Comparison of ENCODE assay signal across 16 cellular contexts in genomic region chr12:76007640-76008039, GRCh38. TPM values are rescaled to one million over a fixed set of nuclear protein-coding genes. Genes with fewer than 3 reads are reported as not detected.
DNase-seq lines count a peak whose midpoint lies in the region; ATAC-seq, FAIRE-seq and TF ChIP-seq lines count a peak whose summit lies in the region.
"Had no signal": no experiment of that assay in that cellular context is flagged by ENCODE, and none has a peak within 500 bp of the region (broad histone marks: within the 10 kb centered on the region; RNA-seq: fewer than 3 reads in every experiment).

No MANE protein-coding gene starts in this region.

- H2AK5ac ChIP-seq in H9 (ENCODE audit: insufficient read length, low read length) (no peak overlapping the region), H1 (ENCODE audit: low read depth, low read length) (peak overlapping the region; percentile 99), mesendoderm (ENCODE audit: low read length) (no peak overlapping the region)

- no peak overlapping the region for H4K5ac ChIP-seq in H9 (ENCODE audit: insufficient read length, low read depth, low read length)
- H4K5ac ChIP-seq in H1 (ENCODE audit: insufficient read length, low read depth, low read length) = no peak overlapping the region
- H4K5ac ChIP-seq in mesendoderm (ENCODE audit: low read length) = no peak overlapping the region

- no peaks in the 10 kb centered on the region for H3K79me2 ChIP-seq in H9 (ENCODE audit: insufficient read depth, low read length)
- no peaks in the 10 kb centered on the region; a peak in 1 of 4 replicates for H3K79me2 ChIP-seq in H1 (ENCODE audit: control insufficient read depth in 1 of 2, insufficient read depth in 2 of 2, low read length in 2 of 2)
- no peaks in the 10 kb centered on the region for H3K79me2 ChIP-seq in mesendoderm (ENCODE audit: control insufficient read depth, insufficient read depth, low read length)

- no peak for TF ChIP-seq POLR2A in H1 (IDR thresholded peaks at IDR 0.05; ENCODE audit: control extremely low read depth in 1 of 2, low read depth in 2 of 2, low read length in 2 of 2)

- H2BK12ac ChIP-seq in H9 (ENCODE audit: insufficient read length, low read depth, low read length) (no peak overlapping the region), H1 (ENCODE audit: low read depth, low read length) (peak overlapping the region; percentile 91; the same call in 1 of the 2 replicates)

- WGBS in H9 (ENCODE audit: extremely low coverage, insufficient read length, low lambda C conversion rate) = no CpG with 5 or more reads among the region's 8 CpGs
- whole genome bisulfite sequencing in H1 (ENCODE audit: extremely low coverage in 1 of 2, insufficient coverage in 1 of 2, insufficient read length in 1 of 2, insufficient replicate concordance in 2 of 2, low coverage in 1 of 2, low lambda C conversion rate in 2 of 2, missing lambda C conversion rate in 1 of 2), 2 experiments = 79% methylated on average over 8 of the region's 8 CpGs; no CpG with 5 or more reads in 1 of the 2 experiments
- no CpG with 5 or more reads among the region's 8 CpGs for WGBS in mesendoderm (ENCODE audit: extremely low coverage, insufficient coverage, low lambda C conversion rate)

- H3K4me1 Mint-ChIP-seq in Calu3 (ENCODE audit: low read depth, unreplicated experiment) (peaks cover 22% of the 10 kb centered on the region), H9 (peaks cover 42 to 43% of the 10 kb centered on the region in 2 experiments), Caco-2 (ENCODE audit: low read depth, unreplicated experiment) (peaks cover 38% of the 10 kb centered on the region)
- H3K4me1 Mint-ChIP-seq: CD8-positive, alpha-beta memory T cell; IgD-negative memory B cell had no signal

- H3K18ac ChIP-seq in H9 (ENCODE audit: insufficient read length, low read depth, low read length) = peak overlapping the region; percentile 1
- no peak overlapping the region for H3K18ac ChIP-seq in H1 (ENCODE audit: extremely low read depth, low read length)
- H3K18ac ChIP-seq in mesendoderm (ENCODE audit: low read length) = no peak overlapping the region

- H3K4ac ChIP-seq in H9 (ENCODE audit: low read depth, low read length) = no peak overlapping the region
- peak overlapping the region; percentile 12 for H3K4ac ChIP-seq in H1 (replicated peaks; ENCODE audit: insufficient read length, low read depth, low read length)
- H3K4ac ChIP-seq in mesendoderm (ENCODE audit: low read depth, low read length) = no peak overlapping the region

- H3K27ac Mint-ChIP-seq in Calu3 (ENCODE audit: unreplicated experiment) (peak overlapping the region; percentile 42), H9 (peak overlapping the region; percentile 1 to 5 (median 2); a peak in 5 of 7 replicates), Caco-2 (ENCODE audit: unreplicated experiment) (no peak overlapping the region)
- H3K27ac Mint-ChIP-seq: IgD-negative memory B cell had no signal

- H4K20me1 ChIP-seq in H9 (ENCODE audit: control insufficient read depth, insufficient read depth, insufficient read length) (no peaks in the 10 kb centered on the region), H1 (replicated peaks in 1 of 2; ENCODE audit: control insufficient read depth in 1 of 2, insufficient read depth in 2 of 2, low read length in 2 of 2) (peaks cover 0 to 3% of the 10 kb centered on the region in 2 experiments)
- H4K20me1 ChIP-seq: BLaER1 had no signal

- peaks cover 5% of the 10 kb centered on the region; the same call in 1 of the 2 replicates for H3K4me1 ChIP-seq in H9 (ENCODE audit: insufficient read depth, low read length)
- peaks cover 0 to 7% (median 5%) of the 10 kb centered on the region in 4 experiments; a peak in 6 of 7 replicates for H3K4me1 ChIP-seq in H1 (replicated peaks in 1 of 4; ENCODE audit: control insufficient read depth in 3 of 4, insufficient read depth in 4 of 4, low read length in 3 of 4)
- peaks cover 3% of the 10 kb centered on the region for H3K4me1 ChIP-seq in mesendoderm (ENCODE audit: control insufficient read depth, low read depth, low read length)
- H3K4me1 ChIP-seq in Caco-2 = peaks cover 30% of the 10 kb centered on the region
- no peaks in the 10 kb centered on the region for H3K4me1 ChIP-seq in lower lobe of right lung
- H3K4me1 ChIP-seq: BLaER1 had no signal

- peaks cover 4% of the 10 kb centered on the region for H3K9me3 Mint-ChIP-seq in Calu3 (ENCODE audit: low read depth, unreplicated experiment)
- H3K9me3 Mint-ChIP-seq in H9 = peaks cover 10 to 14% of the 10 kb centered on the region in 2 experiments
- H3K9me3 Mint-ChIP-seq in Caco-2 (ENCODE audit: unreplicated experiment) = peaks cover 11% of the 10 kb centered on the region
- H3K9me3 Mint-ChIP-seq: CD8-positive, alpha-beta memory T cell had no signal

- H2BK5ac ChIP-seq in H9 (ENCODE audit: insufficient read length, low read length) (no peak overlapping the region), H1 (ENCODE audit: low read depth, low read length) (peak overlapping the region; percentile 62; the same call in 1 of the 2 replicates), mesendoderm (ENCODE audit: low read length) (peak overlapping the region; percentile 36)

- ATAC-seq in GM21717 (IDR thresholded peaks at IDR 0.05; ENCODE audit: unreplicated experiment) (no peak), lower lobe of right lung (no peak)

- H2BK20ac ChIP-seq in H9 (ENCODE audit: low read depth, low read length, poor library complexity, severe bottlenecking) = no peak overlapping the region
- peak overlapping the region; percentile 99; the same call in 1 of the 2 replicates for H2BK20ac ChIP-seq in H1 (ENCODE audit: low read length)

- H3K79me1 ChIP-seq in H9 (ENCODE audit: insufficient read depth, low read depth, low read length, poor library complexity, severe bottlenecking) = no peaks in the 10 kb centered on the region
- H3K79me1 ChIP-seq in H1 (ENCODE audit: low read depth, low read length) = no peaks in the 10 kb centered on the region; the same call in none of the 2 replicates
- no peaks in the 10 kb centered on the region for H3K79me1 ChIP-seq in mesendoderm (ENCODE audit: low read length)

- H3K14ac ChIP-seq in H9 (ENCODE audit: insufficient read depth, low read length) = no peak overlapping the region
- H3K14ac ChIP-seq in H1 (ENCODE audit: insufficient read length) = no peak overlapping the region

- H2BK15ac ChIP-seq in H9 (ENCODE audit: low read depth, low read length) (no peak overlapping the region), H1 (ENCODE audit: low read length) (peak overlapping the region; percentile 96), mesendoderm (replicated peaks; ENCODE audit: low read depth) (no peak overlapping the region)

- H3K36me3 ChIP-seq in H1 (ENCODE audit: control insufficient read depth in 2 of 4, insufficient read depth in 4 of 4, low read length in 3 of 4) = peaks cover 0 to 3% (median 0%) of the 10 kb centered on the region in 4 experiments; a peak in 1 of 8 replicates
- no peaks in the 10 kb centered on the region for H3K36me3 ChIP-seq in mesendoderm (ENCODE audit: control insufficient read depth, insufficient read depth, low read length)
- H3K36me3 ChIP-seq in Caco-2 (ENCODE audit: control insufficient read depth, insufficient read depth, low read length) = no peaks in the 10 kb centered on the region
- H3K36me3 ChIP-seq in lower lobe of right lung = no peaks in the 10 kb centered on the region
- H3K36me3 ChIP-seq: BLaER1 had no signal

- intact Hi-C loops in Calu3 (cut with micrococcal nuclease; ENCODE audit: unreplicated experiment) = no loop called here
- intact Hi-C loops in Caco-2 (cut with micrococcal nuclease; ENCODE audit: unreplicated experiment) = no loop called here
- intact Hi-C loops in lower lobe of right lung (cut with DNase I) = no loop called here

- no peak for TF ChIP-seq RAD21 in H1 (IDR thresholded peaks at IDR 0.05 in 1 of 2, conservative IDR thresholded peaks at IDR 0.05 in 1 of 2; ENCODE audit: low read depth in 2 of 2, low read length in 2 of 2)

- H3K4me2 ChIP-seq in H9 (ENCODE audit: insufficient read depth, insufficient read length, low read length) (no peak overlapping the region), H1 (ENCODE audit: insufficient read depth in 1 of 2, low read depth in 2 of 2, low read length in 2 of 2) (no peak overlapping the region; a peak in 1 of 4 replicates), mesendoderm (ENCODE audit: low read length) (no peak overlapping the region)
- H3K4me2 ChIP-seq: BLaER1 had no signal

- CTCF ChIA-PET in Calu3 (lab: Charles Lee) = no interaction called here
- CTCF ChIA-PET in H1 (lab: Charles Lee; ENCODE audit: partially characterized antibody) = no interaction called here
- CTCF ChIA-PET in Caco-2 (lab: Charles Lee) = interaction anchor here (0.7 kb wide), 1 partner anchor 24 kb away, joined by 3 read pairs; no protein-coding TSS in a partner anchor

- BruUV-seq in Calu3 (replicated peaks; lab: Mats Ljungman, UMichigan) (no TSS peak), Caco-2 (replicated peaks; lab: Mats Ljungman, UMichigan) (no TSS peak)

- H3K36me3 Mint-ChIP-seq in Calu3 (ENCODE audit: insufficient read depth, unreplicated experiment) (peaks cover 13% of the 10 kb centered on the region), H9 (ENCODE audit: insufficient read depth in 1 of 3, low read depth in 3 of 3) (peaks cover 11 to 18% (median 11%) of the 10 kb centered on the region in 3 experiments), Caco-2 (ENCODE audit: insufficient read depth, unreplicated experiment) (peaks cover 5% of the 10 kb centered on the region)
- H3K36me3 Mint-ChIP-seq: IgD-negative memory B cell had no signal

- H3K4me3 ChIP-seq in H1 (ENCODE audit: extremely low read depth in 1 of 4, insufficient read depth in 2 of 4, low read depth in 3 of 4, low read length in 4 of 4) = no peak overlapping the region
- H3K4me3 ChIP-seq in mesendoderm (ENCODE audit: low read length) = no peak overlapping the region
- H3K4me3 ChIP-seq in Caco-2 (ENCODE audit: low read depth, low read length) = no peak overlapping the region
- no peak overlapping the region for H3K4me3 ChIP-seq in lower lobe of right lung
- H3K4me3 ChIP-seq: BLaER1 had no signal

- TF ChIP-seq CTCF in Calu3 (IDR thresholded peaks at IDR 0.05; ENCODE audit: unreplicated experiment) (no peak), H9 (conservative IDR thresholded peaks at IDR 0.05) (no peak), H1 (IDR thresholded peaks at IDR 0.05; ENCODE audit: control extremely low read depth in 1 of 3, insufficient read depth in 1 of 3, low read depth in 1 of 3, low read length in 3 of 3) (no peak), Caco-2 (IDR thresholded peaks at IDR 0.05; ENCODE audit: insufficient read depth in 1 of 2, low read depth in 1 of 2, low read length in 1 of 2, severe bottlenecking in 1 of 2, unreplicated experiment in 1 of 2) (no peak), lower lobe of right lung (IDR thresholded peaks at IDR 0.05) (no peak)

- no peak overlapping the region for H3K56ac ChIP-seq in H9 (ENCODE audit: insufficient read length, low read depth, low read length)
- H3K56ac ChIP-seq in H1 (replicated peaks; ENCODE audit: insufficient read length, low read depth, low read length) = no peak overlapping the region
- H3K56ac ChIP-seq in mesendoderm (ENCODE audit: low read length) = no peak overlapping the region

- H3K4me3 Mint-ChIP-seq in Calu3 (ENCODE audit: low read depth, unreplicated experiment) (no peak overlapping the region), H9 (no peak overlapping the region; a peak in 1 of 5 replicates), Caco-2 (ENCODE audit: unreplicated experiment) (no peak overlapping the region)
- H3K4me3 Mint-ChIP-seq: CD8-positive, alpha-beta memory T cell; IgD-negative memory B cell had no signal

- H4K8ac ChIP-seq in H9 (replicated peaks; ENCODE audit: insufficient read length, low read depth, low read length) (no peak overlapping the region), H1 (ENCODE audit: extremely low read depth, insufficient read depth, low read length) (no peak overlapping the region), mesendoderm (ENCODE audit: low read depth, low read length) (no peak overlapping the region)

- no peak overlapping the region for H3K9ac ChIP-seq in H9 (ENCODE audit: extremely low read depth, insufficient read length, low read length)
- no peak overlapping the region for H3K9ac ChIP-seq in H1 (replicated peaks in 1 of 4; ENCODE audit: extremely low read depth in 1 of 4, low read depth in 3 of 4, low read length in 3 of 4)
- no peak overlapping the region for H3K9ac ChIP-seq in mesendoderm (ENCODE audit: low read length)
- H3K9ac ChIP-seq: BLaER1 had no signal

- no peak for TF ChIP-seq EP300 in H1 (IDR thresholded peaks at IDR 0.05; ENCODE audit: borderline replicate concordance in 1 of 2, low read depth in 2 of 2, low read length in 2 of 2)

- no peak overlapping the region for H3T11ph ChIP-seq in H9 (ENCODE audit: low read length)

- FAIRE-seq in H1 (lab: Jason Lieb, UNC) = no peak
- FAIRE-seq: G401.6, GM19239, H54 had no signal

- H3K23me2 ChIP-seq in H9 (ENCODE audit: insufficient read length, low read depth, low read length, poor library complexity, severe bottlenecking) (no peaks in the 10 kb centered on the region), H1 (ENCODE audit: low read depth, low read length) (peaks cover 6% of the 10 kb centered on the region; the same call in 1 of the 2 replicates)

- no peak overlapping the region for H4K91ac ChIP-seq in H9 (ENCODE audit: insufficient read length, low read depth, low read length)
- peak overlapping the region; percentile 37 for H4K91ac ChIP-seq in H1 (replicated peaks; ENCODE audit: insufficient read length, low read length)

- H3K23ac ChIP-seq in H9 (ENCODE audit: insufficient read length, low read depth, low read length) = no peak overlapping the region
- H3K23ac ChIP-seq in H1 (ENCODE audit: insufficient read length) = no peak overlapping the region
- H3K23ac ChIP-seq in mesendoderm (ENCODE audit: low read length) = no peak overlapping the region

- H2AFZ ChIP-seq in H9 (ENCODE audit: low read length) = no peak overlapping the region
- H2AFZ ChIP-seq in H1 (ENCODE audit: low read length) = no peak overlapping the region

- POLR2A ChIA-PET in H1 (lab: Charles Lee; ENCODE audit: partially characterized antibody) (no interaction called here), Caco-2 (lab: Charles Lee) (no interaction called here)

- H2BK120ac ChIP-seq in H9 (ENCODE audit: low read depth, low read length, poor library complexity, severe bottlenecking) (no peak overlapping the region), H1 (replicated peaks; ENCODE audit: low read depth, low read length) (no peak overlapping the region), mesendoderm (ENCODE audit: low read depth, low read length) (no peak overlapping the region)

- H3K27me3 ChIP-seq in H9 (ENCODE audit: insufficient read depth, low read length) (no peaks in the 10 kb centered on the region), H1 (replicated peaks in 1 of 4; ENCODE audit: control insufficient read depth in 3 of 4, extremely low read depth in 1 of 4, insufficient read depth in 3 of 4, low read length in 3 of 4) (no peaks in the 10 kb centered on the region), mesendoderm (ENCODE audit: insufficient read depth, low read length, poor library complexity) (no peaks in the 10 kb centered on the region), Caco-2 (replicated peaks; ENCODE audit: control insufficient read depth, insufficient read depth, low read length) (no peaks in the 10 kb centered on the region), lower lobe of right lung (ENCODE audit: low read depth) (no peaks in the 10 kb centered on the region)
- H3K27me3 ChIP-seq: BLaER1 had no signal

- no peaks in the 10 kb centered on the region for H3K27me3 Mint-ChIP-seq in Calu3 (ENCODE audit: unreplicated experiment)
- peaks cover 2% of the 10 kb centered on the region; the same call in 1 of the 2 replicates for H3K27me3 Mint-ChIP-seq in H9 (ENCODE audit: low read depth)
- no peaks in the 10 kb centered on the region for H3K27me3 Mint-ChIP-seq in Caco-2 (ENCODE audit: insufficient read depth, unreplicated experiment)

- DNase-seq in Calu3 = no peak
- no peak for DNase-seq in H9
- no peak for DNase-seq in H1 (ENCODE audit: low read depth in 1 of 2, low spot score in 2 of 2)
- DNase-seq in mesendoderm = peak; percentile 93
- DNase-seq in Caco-2 = no peak
- no peak for DNase-seq in lower lobe of right lung
- DNase-seq: 8988T; AML-193; CD8-positive, alpha-beta memory T cell; DMS 273 treated with DMSO at 0.1 percent for 48 hours had no signal

- no peak overlapping the region for H3K27ac ChIP-seq in H9 (ENCODE audit: insufficient read length, low read depth, low read length)
- no peak overlapping the region for H3K27ac ChIP-seq in H1 (ENCODE audit: low read depth, low read length)
- H3K27ac ChIP-seq in mesendoderm (ENCODE audit: low read depth, low read length) = no peak overlapping the region
- H3K27ac ChIP-seq in lower lobe of right lung = no peak overlapping the region
- H3K27ac ChIP-seq: BLaER1 had no signal

- no peaks in the 10 kb centered on the region for H3K9me3 ChIP-seq in H9 (ENCODE audit: control insufficient read depth, low read depth, low read length)
- H3K9me3 ChIP-seq in H1 (ENCODE audit: insufficient read depth in 2 of 2, low read depth in 1 of 2, low read length in 1 of 2) = peaks cover 4 to 6% of the 10 kb centered on the region in 2 experiments; a peak in 3 of 4 replicates
- peaks cover 8% of the 10 kb centered on the region for H3K9me3 ChIP-seq in Caco-2
- H3K9me3 ChIP-seq in lower lobe of right lung = no peaks in the 10 kb centered on the region

RNA-seq across cellular contexts. Expression of gene PHLDA1, which starts 23.9 kb away (rescaled TPM):
- total RNA-seq in Calu3 (2022) (143 and 151 TPM in 2 replicates), H9 (2021) (106 TPM in 2 replicates), Caco-2 (2022) (46.2 and 47.2 TPM in 2 replicates), lower lobe of right lung (12.2 TPM)
- total RNA-seq in H1 (2021; fragmentation: NEBNext Ultra II Directional; extraction: Animal tissue kit (Norgen Biotek cat#: 25700)) = 19.4 and 19.8 TPM in 2 replicates
- polyA plus RNA-seq in H1 (2011; rRNA removed) = 18.6 and 18.9 TPM in 2 replicates
- polyA plus RNA-seq in H1 (2011; cell fraction: cytosol; rRNA removed) = 14.4 TPM
- polyA plus RNA-seq in H1 (2011; cell fraction: nucleus; rRNA removed) = 8.7 TPM
- polyA plus RNA-seq in H1 (2012, experiment 1 of 2) = 14.0 to 17.3 TPM (median 16.6 TPM) in 4 replicates
- 8.5 TPM for polyA plus RNA-seq in H1 (2012, experiment 2 of 2)
- polyA plus RNA-seq in H1 (2013, experiment 1 of 2) = 13.1 TPM
- 13.4 TPM for polyA plus RNA-seq in H1 (2013, experiment 2 of 2)
- 10.9 and 13.3 TPM in 2 replicates for polyA minus RNA-seq in H1 (2011; rRNA and poly(A)+ RNA removed)
- 27.4 TPM for polyA minus RNA-seq in H1 (2011; cell fraction: cytosol; rRNA and poly(A)+ RNA removed)
- polyA minus RNA-seq in H1 (2011; cell fraction: nucleus; rRNA and poly(A)+ RNA removed) = 19.7 TPM
- polyA plus RNA-seq in mesendoderm (2013, experiment 1 of 2) = 9.4 TPM
- 10.2 TPM for polyA plus RNA-seq in mesendoderm (2013, experiment 2 of 2)
